ENCODE assay signal across 8 cellular contexts in the genomic region with DNA sequence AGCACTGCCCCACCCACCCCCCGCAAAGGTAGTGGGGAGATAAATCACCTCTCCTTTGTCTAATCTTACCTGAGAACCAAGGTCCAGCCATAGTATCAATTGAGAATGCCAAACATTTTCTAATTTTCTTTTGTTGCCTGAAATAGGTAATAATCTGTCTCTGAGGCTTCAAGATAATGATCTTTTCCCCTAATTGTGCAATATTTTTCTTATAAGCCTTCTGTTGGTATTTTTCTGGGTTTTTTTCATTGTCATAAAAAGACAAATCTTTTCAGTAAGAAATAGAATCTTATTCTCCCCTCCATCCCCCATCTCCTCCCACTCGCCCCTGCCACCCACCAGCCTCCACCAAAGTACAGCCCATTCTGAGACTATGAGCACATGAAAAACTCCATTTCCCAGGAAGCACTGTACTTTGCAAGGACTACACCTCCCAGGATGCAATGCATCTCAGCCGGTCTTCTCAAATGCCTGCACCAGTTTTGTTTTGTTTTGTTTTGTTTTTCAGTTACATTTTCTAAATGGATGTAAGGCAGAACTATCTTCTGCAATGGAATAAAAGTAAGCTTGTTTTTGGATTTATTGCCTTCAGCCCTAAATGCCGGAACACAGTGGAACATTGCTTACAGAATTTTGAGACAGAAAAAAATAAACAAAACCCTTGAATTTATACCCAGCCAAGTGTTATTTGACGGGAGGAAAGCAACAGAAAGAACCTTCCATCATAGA.
DNase-seq lines count a peak whose midpoint lies in the region; ATAC-seq and TF ChIP-seq lines count a peak whose summit lies in the region.

No MANE protein-coding gene starts in this region.

- H3K9me3 ChIP-seq in CD4-positive, CD25-positive, alpha-beta regulatory T cell (ENCODE audit: control insufficient read depth in 2 of 2, low read length in 2 of 2): no peaks in the 10 kb centered on the region
- H3K9me3 ChIP-seq in transverse colon: no peaks in the 10 kb centered on the region

- no peaks in the 10 kb centered on the region for H3K36me3 ChIP-seq in CD4-positive, CD25-positive, alpha-beta regulatory T cell (ENCODE audit: control insufficient read depth, insufficient read depth, low read length)
- no peaks in the 10 kb centered on the region for H3K36me3 ChIP-seq in transverse colon

- TF ChIP-seq CTCF in brain (conservative IDR thresholded peaks at IDR 0.05) (no peak), transverse colon (IDR thresholded peaks at IDR 0.05) (no peak)

- H3K27ac Mint-ChIP-seq in CD4-positive, CD25-positive, alpha-beta regulatory T cell: no peak overlapping the region
- H3K27ac Mint-ChIP-seq in brain: peak overlapping the region in 3 of 5 experiments; percentile 59 to 85 (median 76)

- WGBS in transverse colon (ENCODE audit: low coverage in 1 of 2), 2 donors: 30 to 31% methylated on average over 5 of the region's 5 CpGs

- H3K27ac ChIP-seq in CD4-positive, CD25-positive, alpha-beta regulatory T cell (ENCODE audit: insufficient read depth, low read length, poor library complexity, severe bottlenecking): no peak overlapping the region
- H3K27ac ChIP-seq in layer of hippocampus (ENCODE audit: low read depth, low read length): peak overlapping the region; percentile 43
- H3K27ac ChIP-seq in transverse colon: no peak overlapping the region

- H3K4me3 Mint-ChIP-seq in CD4-positive, CD25-positive, alpha-beta regulatory T cell: peak overlapping the region in 2 of 4 donors; percentile 8 to 66
- H3K4me3 Mint-ChIP-seq in brain: peak overlapping the region; percentile 59 to 81 (median 70)

- in situ Hi-C loops in transverse colon (cut with MboI; ENCODE audit: low pct_ligation_motif_present in 1 of 4, low pct_unique_long_range_greater_than_20kb in 1 of 4, low sequenced_read_pairs in 3 of 4): no loop called here

- intact Hi-C loops in transverse colon (cut with DNase I; ENCODE audit: low total_unique reads): no loop called here

- peaks cover 0 to 4% (median 0%) of the 10 kb centered on the region in 7 donors for H3K9me3 Mint-ChIP-seq in CD4-positive, CD25-positive, alpha-beta regulatory T cell
- no peaks in the 10 kb centered on the region for H3K9me3 Mint-ChIP-seq in brain

- no peaks in the 10 kb centered on the region for H3K27me3 Mint-ChIP-seq in CD4-positive, CD25-positive, alpha-beta regulatory T cell
- H3K27me3 Mint-ChIP-seq in brain: peaks cover 4% of the 10 kb centered on the region

- peak overlapping the region; percentile 38 for H3K4me3 ChIP-seq in CD4-positive, CD25-positive, alpha-beta regulatory T cell (ENCODE audit: low read depth, low read length)
- H3K4me3 ChIP-seq in transverse colon: peak overlapping the region in 2 of 4 donors; percentile 13 to 40

- H3K4me1 ChIP-seq in CD4-positive, CD25-positive, alpha-beta regulatory T cell (ENCODE audit: control insufficient read depth, insufficient read depth, low read length, poor library complexity, severe bottlenecking): no peaks in the 10 kb centered on the region
- H3K4me1 ChIP-seq in transverse colon: no peaks in the 10 kb centered on the region

- no peak for TF ChIP-seq EP300 in transverse colon (IDR thresholded peaks at IDR 0.05; ENCODE audit: low read depth)

- no peaks in the 10 kb centered on the region for H3K27me3 ChIP-seq in CD4-positive, CD25-positive, alpha-beta regulatory T cell (ENCODE audit: control insufficient read depth, insufficient read depth, low read length)
- H3K27me3 ChIP-seq in layer of hippocampus (ENCODE audit: control insufficient read depth, insufficient read depth, low read length): no peaks in the 10 kb centered on the region
- H3K27me3 ChIP-seq in transverse colon: no peaks in the 10 kb centered on the region

- DNase-seq in CD4-positive, CD25-positive, alpha-beta regulatory T cell: peak in 1 of 3 donors; percentile 14
- DNase-seq in NCI-H82 (lab: John Stamatoyannopoulos, UW) (peak; percentile 74), NCI-H187 treated with DMSO at 0.1 percent for 48 hours (lab: John Stamatoyannopoulos, UW) (no peak), transverse colon (no peak)

- peaks cover 0 to 3% (median 2%) of the 10 kb centered on the region in 4 donors for H3K4me1 Mint-ChIP-seq in CD4-positive, CD25-positive, alpha-beta regulatory T cell
- H3K4me1 Mint-ChIP-seq in brain: peaks cover 21% of the 10 kb centered on the region

- H3K36me3 Mint-ChIP-seq in CD4-positive, CD25-positive, alpha-beta regulatory T cell: no peaks in the 10 kb centered on the region
- H3K36me3 Mint-ChIP-seq in brain: no peaks in the 10 kb centered on the region

- no peak for TF ChIP-seq POLR2A in transverse colon (IDR thresholded peaks at IDR 0.05)

- no peak for ATAC-seq in CD4-positive, CD25-positive, alpha-beta regulatory T cell (ENCODE audit: low read depth in 2 of 2)
- peak; percentile 94 for ATAC-seq in GM18909 (IDR thresholded peaks at IDR 0.05; ENCODE audit: poor library complexity, unreplicated experiment)
- peak; percentile 98 for ATAC-seq in HG03039 (IDR thresholded peaks at IDR 0.05; ENCODE audit: unreplicated experiment)

Comparison
In these comparisons a context has a peak if more than half of its experiments do, and no peak if none do; other contexts are left out.
1. ATAC-seq: peak in GM18909 (single experiment) and HG03039 (single experiment); none in CD4-positive, CD25-positive, alpha-beta regulatory T cell (0 of 2).
2. H3K27ac Mint-ChIP-seq: peak in brain (3 of 5); none in CD4-positive, CD25-positive, alpha-beta regulatory T cell (0 of 3).